ENCODE assay signal across 19 cellular contexts in genomic region chrX:144327515-144327914, GRCh38.
"Had no signal": no experiment of that assay in that cellular context is flagged by ENCODE, and none has a peak within 500 bp of the region (broad histone marks: within the 10 kb centered on the region; RNA-seq: fewer than 3 reads in every experiment).

No MANE protein-coding gene starts in this region.

- DNase-seq: activated CD4-positive, alpha-beta T cell treated with anti-CD3 and anti-CD28 coated beads for 48 hours; activated CD8-positive, alpha-beta T cell treated with anti-CD3 and anti-CD28 coated beads for 36 hours; activated effector memory CD4-positive, alpha-beta T cell treated with anti-CD3 and anti-CD28 coated beads, Interleukin-2, amount 50 U/mL, for 16 hours; activated T-cell treated with anti-CD3 and anti-CD28 coated beads, Interleukin-2, amount 50 U/mL, for 4 hours; adrenal gland; colonic mucosa; hippocampal formation; kidney; left ventricle myocardium inferior; posterior cingulate gyrus; stimulated activated CD4-positive, alpha-beta T cell treated with anti-CD3 and anti-CD28 coated beads, Interleukin-4, amount 100 ng/mL, for 4 hours; stimulated activated CD8-positive, alpha-beta memory T cell treated with anti-CD3 and anti-CD28 coated beads, Interleukin-4, amount 100 ng/mL, for 48 hours; stimulated activated naive CD4-positive, alpha-beta T cell treated with Interleukin-2 at 50 U/mL for 16 hours; T-helper 17 cell; trophoblast cell had no signal

- H3K27me3 ChIP-seq: adrenal gland, colonic mucosa, suprapubic skin had no signal

- H3K9me3 ChIP-seq: adrenal gland, colonic mucosa, left ventricle myocardium inferior, suprapubic skin had no signal

- H3K36me3 ChIP-seq: adrenal gland, colonic mucosa, left ventricle myocardium inferior, suprapubic skin had no signal

- H3K27ac ChIP-seq: adrenal gland, colonic mucosa, left ventricle myocardium inferior, skin epidermis, suprapubic skin had no signal

- H3K4me1 ChIP-seq: adrenal gland, colonic mucosa, left ventricle myocardium inferior, suprapubic skin had no signal

- H3K4me3 ChIP-seq: adrenal gland, colonic mucosa, left ventricle myocardium inferior, skin epidermis, suprapubic skin had no signal

- ATAC-seq: activated CD8-positive, alpha-beta T cell treated with anti-CD3 and anti-CD28 coated beads for 36 hours; activated T-cell treated with anti-CD3 and anti-CD28 coated beads, Interleukin-2, amount 50 U/mL, for 4 hours; natural killer cell treated with Interleukin-12 subunit alpha and Interleukin-12 subunit beta and Interleukin-15 and Interleukin-18, amount 100 ng/mL, for 72 hours; T-helper 17 cell; WTC11 had no signal
